ENCODE assay signal across 13 cellular contexts in the genomic region with DNA sequence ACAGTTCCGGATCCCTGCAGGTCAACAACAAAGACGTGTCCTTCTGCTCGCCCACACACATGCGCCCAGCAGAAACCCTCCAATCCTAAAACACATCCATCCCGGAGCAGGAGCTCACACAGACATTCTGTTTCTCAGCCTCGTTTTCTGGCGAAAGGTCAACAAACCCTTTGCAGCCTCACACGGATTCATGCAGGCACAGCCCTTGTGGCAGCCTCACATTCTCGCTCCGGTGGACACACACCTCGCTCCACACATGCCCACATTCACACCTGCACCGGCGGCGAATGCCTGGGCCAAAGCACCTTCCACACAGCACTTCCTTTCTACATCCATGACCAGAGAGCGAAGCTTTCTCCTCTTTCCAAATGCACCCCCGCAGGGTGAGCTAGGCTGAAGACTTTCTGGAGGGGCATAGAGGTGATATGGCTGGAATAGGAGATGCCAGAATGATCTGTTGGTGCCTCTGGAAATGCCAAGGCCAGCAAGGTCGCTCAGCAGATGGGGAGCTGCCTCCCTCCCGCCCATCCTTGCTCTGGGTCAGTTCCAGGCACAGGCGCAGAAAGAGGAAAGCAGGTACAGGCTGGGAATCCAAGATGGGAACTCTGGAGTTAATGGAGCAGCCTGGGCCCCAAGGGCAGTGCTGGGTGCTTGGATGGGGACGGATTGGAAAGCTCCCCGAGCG.
A peak's percentile ranks its signal among the peaks of the same experiment; 100 is the strongest.
DNase-seq lines count a peak whose midpoint lies in the region; ATAC-seq and TF ChIP-seq lines count a peak whose summit lies in the region.
"Had no signal": no experiment of that assay in that cellular context is flagged by ENCODE, and none has a peak within 500 bp of the region (broad histone marks: within the 10 kb centered on the region; RNA-seq: fewer than 3 reads in every experiment).

No MANE protein-coding gene starts in this region.

- H2AFZ ChIP-seq in GM23338 (peak overlapping the region; percentile 32; the same call in 1 of the 2 replicates), neural progenitor cell (replicated peaks) (no peak overlapping the region)

- H3K4me3 ChIP-seq in GM23338 (no peak overlapping the region), dorsolateral prefrontal cortex (no peak overlapping the region), neural progenitor cell (no peak overlapping the region)
- H3K4me3 ChIP-seq in effector memory CD4-positive, alpha-beta T cell (ENCODE audit: insufficient read depth, low read depth, low read length, poor library complexity, severe bottlenecking), result no peak overlapping the region
- H3K4me3 ChIP-seq: HAP-1 had no signal

- no peaks in the 10 kb centered on the region for H3K36me3 Mint-ChIP-seq in CD14-positive monocyte
- H3K36me3 Mint-ChIP-seq in GM23338 (ENCODE audit: low read depth), result no peaks in the 10 kb centered on the region
- H3K36me3 Mint-ChIP-seq in neural progenitor cell, result no peaks in the 10 kb centered on the region

- no peak overlapping the region for H3K4me2 ChIP-seq in GM23338
- H3K4me2 ChIP-seq in neural progenitor cell, result no peak overlapping the region

- H3K27me3 Mint-ChIP-seq in CD14-positive monocyte (ENCODE audit: low read depth in 3 of 3) (peaks cover 0 to 9% (median 5%) of the 10 kb centered on the region in 3 donors), GM23338 (ENCODE audit: insufficient read depth, low read depth, poor library complexity) (peaks cover 1% of the 10 kb centered on the region), neural progenitor cell (ENCODE audit: insufficient read depth, low read depth) (peaks cover 12% of the 10 kb centered on the region)

- H3K4me1 Mint-ChIP-seq in CD14-positive monocyte (no peaks in the 10 kb centered on the region), GM23338 (peaks cover 20% of the 10 kb centered on the region), neural progenitor cell (peaks cover 10% of the 10 kb centered on the region)

- H3K9ac ChIP-seq in neural progenitor cell, result no peak overlapping the region

- H3K27ac Mint-ChIP-seq in CD14-positive monocyte (no peak overlapping the region), GM23338 (peak overlapping the region; percentile 17; the same call in 1 of the 2 replicates), neural progenitor cell (no peak overlapping the region)
- H3K27ac Mint-ChIP-seq: CD4-positive, alpha-beta T cell had no signal

- H3F3A ChIP-seq in GM23338 (replicated peaks; ENCODE audit: low read depth) (no peaks in the 10 kb centered on the region), neural progenitor cell (ENCODE audit: low read depth) (no peaks in the 10 kb centered on the region)

- no peaks in the 10 kb centered on the region for H3K9me3 ChIP-seq in neural progenitor cell (ENCODE audit: low read depth)
- no peaks in the 10 kb centered on the region for H3K9me3 ChIP-seq in effector memory CD4-positive, alpha-beta T cell (ENCODE audit: control insufficient read depth, low read length)
- H3K9me3 ChIP-seq: BE2C, Caco-2, HAP-1 had no signal

- H4K20me1 ChIP-seq in GM23338 (replicated peaks; ENCODE audit: insufficient read depth) (no peaks in the 10 kb centered on the region), neural progenitor cell (ENCODE audit: low read depth) (no peaks in the 10 kb centered on the region)

- H3K27me3 ChIP-seq in GM23338 (ENCODE audit: insufficient read depth) (no peaks in the 10 kb centered on the region), dorsolateral prefrontal cortex (no peaks in the 10 kb centered on the region), neural progenitor cell (no peaks in the 10 kb centered on the region)
- no peaks in the 10 kb centered on the region for H3K27me3 ChIP-seq in effector memory CD4-positive, alpha-beta T cell (replicated peaks; ENCODE audit: control insufficient read depth, insufficient read depth, low read length, poor library complexity, severe bottlenecking)
- H3K27me3 ChIP-seq: BE2C had no signal

- no peak for DNase-seq in CD14-positive monocyte (ENCODE audit: low spot score)
- no peak for DNase-seq in GM23338 (ENCODE audit: low spot score)
- DNase-seq in dorsolateral prefrontal cortex, result peak in 1 of 10 donors; percentile 63
- no peak for DNase-seq in neural progenitor cell (ENCODE audit: low spot score)
- no peak for DNase-seq in D341Med (ENCODE audit: low spot score)
- DNase-seq in effector memory CD4-positive, alpha-beta T cell, result no peak
- no peak for DNase-seq in DMS114 treated with DMSO at 0.1 percent for 48 hours (lab: John Stamatoyannopoulos, UW; ENCODE audit: unreplicated experiment)
- DNase-seq: CD4-positive, alpha-beta T cell; GOT3; KG1 had no signal

- H3K79me2 ChIP-seq in GM23338 (replicated peaks; ENCODE audit: insufficient read depth) (no peaks in the 10 kb centered on the region), neural progenitor cell (ENCODE audit: low read depth) (no peaks in the 10 kb centered on the region)

- H3K9me3 Mint-ChIP-seq in CD14-positive monocyte (no peaks in the 10 kb centered on the region), GM23338 (no peaks in the 10 kb centered on the region; the same call in 2 of the 3 replicates), neural progenitor cell (no peaks in the 10 kb centered on the region)
- H3K9me3 Mint-ChIP-seq: CD4-positive, alpha-beta T cell had no signal

- TF ChIP-seq CTCF in CD14-positive monocyte (IDR thresholded peaks at IDR 0.05) (peak; percentile 3), GM23338 (conservative IDR thresholded peaks at IDR 0.05; ENCODE audit: low read depth in 2 of 2) (no peak), dorsolateral prefrontal cortex (IDR thresholded peaks at IDR 0.05 in 54 of 56, conservative IDR thresholded peaks at IDR 0.05 in 2 of 56; ENCODE audit: low read depth in 1 of 56, partially characterized antibody in 56 of 56) (no peak), neural progenitor cell (IDR thresholded peaks at IDR 0.05) (no peak)

- H3K4me1 ChIP-seq in GM23338 (ENCODE audit: insufficient read depth) (peaks cover 11% of the 10 kb centered on the region; the same call in 1 of the 2 replicates), neural progenitor cell (no peaks in the 10 kb centered on the region)
- no peaks in the 10 kb centered on the region for H3K4me1 ChIP-seq in effector memory CD4-positive, alpha-beta T cell (ENCODE audit: control insufficient read depth, insufficient read depth, low read length, poor library complexity, severe bottlenecking)
- H3K4me1 ChIP-seq: Caco-2, HAP-1 had no signal

- ATAC-seq in GM23338, result peak; percentile 16; the same call in 2 of the 3 replicates

- H3K36me3 ChIP-seq in GM23338 (ENCODE audit: insufficient read depth), result no peaks in the 10 kb centered on the region
- no peaks in the 10 kb centered on the region for H3K36me3 ChIP-seq in neural progenitor cell
- H3K36me3 ChIP-seq in effector memory CD4-positive, alpha-beta T cell (ENCODE audit: control insufficient read depth, insufficient read depth, low read length), result no peaks in the 10 kb centered on the region
- H3K36me3 ChIP-seq: BE2C, HAP-1 had no signal

- intact Hi-C loops in CD14-positive monocyte (cut with micrococcal nuclease), result no loop called here
- intact Hi-C loops in dorsolateral prefrontal cortex (cut with DNase I), result loop anchor here (5.0 to 10.0 kb wide), 2 partner anchors 89 to 132 kb away; no protein-coding TSS in a partner anchor

- H3K4me3 Mint-ChIP-seq in CD14-positive monocyte (no peak overlapping the region), GM23338 (no peak overlapping the region), neural progenitor cell (peak overlapping the region; percentile 14)
- H3K4me3 Mint-ChIP-seq: CD4-positive, alpha-beta T cell had no signal

- H3K27ac ChIP-seq in GM23338 (ENCODE audit: low read depth) (no peak overlapping the region), dorsolateral prefrontal cortex (peak overlapping the region in 30 of 59 donors; percentile 1 to 74 (median 37)), neural progenitor cell (no peak overlapping the region)
- no peak overlapping the region for H3K27ac ChIP-seq in effector memory CD4-positive, alpha-beta T cell (ENCODE audit: insufficient read depth, low read length, poor library complexity, severe bottlenecking)

- H3K9me2 ChIP-seq in GM23338 (ENCODE audit: insufficient read depth), result no peaks in the 10 kb centered on the region

TF ChIP-seq in GM23338, 12 proteins besides CTCF, POLR2A, EP300 and RAD21 (continues in another document):
- no peak for TF ChIP-seq ZNF331 (CRISPR knock-in tag; IDR thresholded peaks at IDR 0.05; ENCODE audit: low read depth)

Comparison
In these comparisons a context has a peak if more than half of its experiments do, and no peak if none do; other contexts are left out.
1. H3K27ac ChIP-seq: peak in dorsolateral prefrontal cortex (30 of 59); none in GM23338 (single experiment), neural progenitor cell (single experiment) and effector memory CD4-positive, alpha-beta T cell (single experiment).
2. intact Hi-C loops: an anchor here in dorsolateral prefrontal cortex (5.0 to 10.0 kb wide); none called in CD14-positive monocyte.